ENCODE assay signal across 23 cellular contexts in the genomic region with DNA sequence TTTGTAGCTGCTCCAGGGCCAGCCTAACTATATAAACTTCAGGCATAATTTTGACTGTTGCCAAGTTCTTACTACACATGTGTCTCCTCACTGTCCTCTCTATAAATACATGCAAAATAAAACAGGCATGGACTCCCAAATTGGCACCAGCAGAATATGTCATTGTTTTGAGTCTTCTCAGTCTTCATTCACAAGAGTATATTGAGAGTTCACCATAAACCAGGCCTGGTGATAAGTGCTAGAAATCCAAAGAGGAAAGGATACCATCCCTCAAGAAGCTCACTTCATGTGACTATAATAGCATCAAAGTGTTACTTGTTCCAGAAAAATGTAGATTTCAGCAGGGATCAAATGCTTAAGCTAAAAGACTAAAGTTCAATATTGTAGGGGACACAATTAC. TPM values are rescaled to one million over a fixed set of nuclear protein-coding genes. Genes with fewer than 3 reads are reported as not detected.
A peak's percentile ranks its signal among the peaks of the same experiment; 100 is the strongest.
DNase-seq lines count a peak whose midpoint lies in the region; ATAC-seq and TF ChIP-seq lines count a peak whose summit lies in the region.
"Had no signal": no experiment of that assay in that cellular context is flagged by ENCODE, and none has a peak within 500 bp of the region (broad histone marks: within the 10 kb centered on the region; RNA-seq: fewer than 3 reads in every experiment).

No MANE protein-coding gene starts in this region.

- H3K27ac ChIP-seq in GM23338 (ENCODE audit: low read depth) (no peak overlapping the region), neural progenitor cell (peak overlapping the region; percentile 82)

- H2AFZ ChIP-seq in GM23338 (no peak overlapping the region), neural progenitor cell (replicated peaks) (no peak overlapping the region)

- H3K4me1 Mint-ChIP-seq in GM23338 (peaks cover 31% of the 10 kb centered on the region), neural progenitor cell (peaks cover 59% of the 10 kb centered on the region)

- H3K9me3 ChIP-seq in NT2/D1 (ENCODE audit: insufficient read depth, low read length) (no peaks in the 10 kb centered on the region), endocrine pancreas (ENCODE audit: control insufficient read depth, low read length) (no peaks in the 10 kb centered on the region), neural progenitor cell (ENCODE audit: low read depth) (no peaks in the 10 kb centered on the region)
- H3K9me3 ChIP-seq: BE2C, Caco-2, MG63, SK-N-SH had no signal

- H3K27ac Mint-ChIP-seq in GM23338 (no peak overlapping the region), neural progenitor cell (no peak overlapping the region)

- H3K27me3 ChIP-seq in GM23338 (ENCODE audit: insufficient read depth): peaks cover 27% of the 10 kb centered on the region
- H3K27me3 ChIP-seq in NT2/D1 (ENCODE audit: insufficient read depth, insufficient read length): no peaks in the 10 kb centered on the region
- H3K27me3 ChIP-seq in endocrine pancreas (ENCODE audit: control insufficient read depth, insufficient read depth, low read length): no peaks in the 10 kb centered on the region
- H3K27me3 ChIP-seq in neural progenitor cell: no peaks in the 10 kb centered on the region
- H3K27me3 ChIP-seq: BE2C, MG63 had no signal

- H3K27me3 Mint-ChIP-seq in GM23338 (ENCODE audit: insufficient read depth, low read depth, poor library complexity) (peaks cover 30% of the 10 kb centered on the region), neural progenitor cell (ENCODE audit: insufficient read depth, low read depth) (peaks cover 6% of the 10 kb centered on the region)

- ATAC-seq in GM23338 (no peak), HG02970 (IDR thresholded peaks at IDR 0.05; ENCODE audit: low FRiP score, unreplicated experiment) (no peak)
- ATAC-seq: GM12878, HepG2, K562, Panc1 had no signal

- H3K9me3 Mint-ChIP-seq in GM23338 (no peaks in the 10 kb centered on the region), neural progenitor cell (no peaks in the 10 kb centered on the region)

- H3K4me1 ChIP-seq in GM23338 (ENCODE audit: insufficient read depth) (peaks cover 14% of the 10 kb centered on the region), NT2/D1 (ENCODE audit: insufficient read depth, insufficient read length) (peaks cover 5% of the 10 kb centered on the region), endocrine pancreas (ENCODE audit: control insufficient read depth, insufficient read depth, low read length) (peaks cover 29% of the 10 kb centered on the region), neural progenitor cell (peaks cover 72% of the 10 kb centered on the region)

- no peaks in the 10 kb centered on the region for H3K36me3 Mint-ChIP-seq in GM23338 (ENCODE audit: low read depth)
- peaks cover 3% of the 10 kb centered on the region for H3K36me3 Mint-ChIP-seq in neural progenitor cell

- peaks cover 10% of the 10 kb centered on the region; the same call in 1 of the 2 replicates for H4K20me1 ChIP-seq in GM23338 (replicated peaks; ENCODE audit: insufficient read depth)
- H4K20me1 ChIP-seq in neural progenitor cell (ENCODE audit: low read depth): peaks cover 52% of the 10 kb centered on the region

- no peaks in the 10 kb centered on the region for H3K9me2 ChIP-seq in GM23338 (ENCODE audit: insufficient read depth)
- H3K9me2 ChIP-seq: SK-N-SH had no signal

- no peak for DNase-seq in GM23338 (ENCODE audit: low spot score)
- no peak for DNase-seq in NT2/D1 (ENCODE audit: low read depth, low spot score)
- no peak for DNase-seq in neural progenitor cell (ENCODE audit: low spot score)
- no peak for DNase-seq in inferior parietal cortex (ENCODE audit: extremely low spot score)
- DNase-seq in SW480 (ENCODE audit: low spot score): no peak
- DNase-seq in head of caudate nucleus: no peak
- DNase-seq: BE2C, Caco-2, DMS 273 treated with DMSO at 0.1 percent for 48 hours, DMS79 treated with DMSO at 0.1 percent for 48 hours, GOT3, MG63, NCI-H1694 treated with DMSO at 0.1 percent for 48 hours, NCI-H446, NCI-H526, SIG-M5, SK-N-SH had no signal

- H3K9ac ChIP-seq in NT2/D1 (ENCODE audit: insufficient read length, low read depth) (no peak overlapping the region), endocrine pancreas (ENCODE audit: control insufficient read depth, insufficient read depth, low read length) (no peak overlapping the region), neural progenitor cell (peak overlapping the region; percentile 71)
- H3K9ac ChIP-seq: SK-N-SH had no signal

- H3K4me3 Mint-ChIP-seq in GM23338 (peak overlapping the region; percentile 32; the same call in 2 of the 3 replicates), neural progenitor cell (peak overlapping the region; percentile 32)

- no peaks in the 10 kb centered on the region for H3K36me3 ChIP-seq in GM23338 (ENCODE audit: insufficient read depth)
- H3K36me3 ChIP-seq in NT2/D1 (ENCODE audit: insufficient read depth, insufficient read length, low read length): peaks cover 4% of the 10 kb centered on the region
- no peaks in the 10 kb centered on the region for H3K36me3 ChIP-seq in endocrine pancreas (ENCODE audit: control insufficient read depth, insufficient read depth, low read length)
- no peaks in the 10 kb centered on the region for H3K36me3 ChIP-seq in neural progenitor cell
- H3K36me3 ChIP-seq: BE2C, MG63 had no signal

- TF ChIP-seq CTCF in GM23338 (conservative IDR thresholded peaks at IDR 0.05; ENCODE audit: low read depth in 2 of 2) (no peak), neural progenitor cell (IDR thresholded peaks at IDR 0.05) (no peak)

- H3K79me2 ChIP-seq in GM23338 (replicated peaks; ENCODE audit: insufficient read depth) (peaks cover 22% of the 10 kb centered on the region), neural progenitor cell (ENCODE audit: low read depth) (peaks cover 71% of the 10 kb centered on the region)

- intact Hi-C loops in head of caudate nucleus (cut with DNase I): no loop called here

- no peak overlapping the region for H3K4me2 ChIP-seq in GM23338
- peak overlapping the region; percentile 90 for H3K4me2 ChIP-seq in neural progenitor cell
- H3K4me2 ChIP-seq: SK-N-SH had no signal

- 0 out of 2 replicates have a peak, but pooled peaks cover 3% of the 10 kb centered on the region for H3F3A ChIP-seq in GM23338 (replicated peaks; ENCODE audit: low read depth)
- H3F3A ChIP-seq in neural progenitor cell (ENCODE audit: low read depth): peaks cover 59% of the 10 kb centered on the region

- H3K4me3 ChIP-seq in GM23338 (no peak overlapping the region), NT2/D1 (ENCODE audit: insufficient read length, low read depth) (peak overlapping the region; percentile 0), endocrine pancreas (ENCODE audit: control insufficient read depth, insufficient read depth, low read length) (peak overlapping the region; percentile 8), neural progenitor cell (peak overlapping the region; percentile 87)
- H3K4me3 ChIP-seq: GM12878, K562, MG63 had no signal

TF ChIP-seq in GM23338, 12 proteins besides CTCF, POLR2A, EP300 and RAD21 (continues in another document):
- TF ChIP-seq, protein P1, sequence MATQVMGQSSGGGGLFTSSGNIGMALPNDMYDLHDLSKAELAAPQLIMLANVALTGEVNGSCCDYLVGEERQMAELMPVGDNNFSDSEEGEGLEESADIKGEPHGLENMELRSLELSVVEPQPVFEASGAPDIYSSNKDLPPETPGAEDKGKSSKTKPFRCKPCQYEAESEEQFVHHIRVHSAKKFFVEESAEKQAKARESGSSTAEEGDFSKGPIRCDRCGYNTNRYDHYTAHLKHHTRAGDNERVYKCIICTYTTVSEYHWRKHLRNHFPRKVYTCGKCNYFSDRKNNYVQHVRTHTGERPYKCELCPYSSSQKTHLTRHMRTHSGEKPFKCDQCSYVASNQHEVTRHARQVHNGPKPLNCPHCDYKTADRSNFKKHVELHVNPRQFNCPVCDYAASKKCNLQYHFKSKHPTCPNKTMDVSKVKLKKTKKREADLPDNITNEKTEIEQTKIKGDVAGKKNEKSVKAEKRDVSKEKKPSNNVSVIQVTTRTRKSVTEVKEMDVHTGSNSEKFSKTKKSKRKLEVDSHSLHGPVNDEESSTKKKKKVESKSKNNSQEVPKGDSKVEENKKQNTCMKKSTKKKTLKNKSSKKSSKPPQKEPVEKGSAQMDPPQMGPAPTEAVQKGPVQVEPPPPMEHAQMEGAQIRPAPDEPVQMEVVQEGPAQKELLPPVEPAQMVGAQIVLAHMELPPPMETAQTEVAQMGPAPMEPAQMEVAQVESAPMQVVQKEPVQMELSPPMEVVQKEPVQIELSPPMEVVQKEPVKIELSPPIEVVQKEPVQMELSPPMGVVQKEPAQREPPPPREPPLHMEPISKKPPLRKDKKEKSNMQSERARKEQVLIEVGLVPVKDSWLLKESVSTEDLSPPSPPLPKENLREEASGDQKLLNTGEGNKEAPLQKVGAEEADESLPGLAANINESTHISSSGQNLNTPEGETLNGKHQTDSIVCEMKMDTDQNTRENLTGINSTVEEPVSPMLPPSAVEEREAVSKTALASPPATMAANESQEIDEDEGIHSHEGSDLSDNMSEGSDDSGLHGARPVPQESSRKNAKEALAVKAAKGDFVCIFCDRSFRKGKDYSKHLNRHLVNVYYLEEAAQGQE (IDR thresholded peaks at IDR 0.05; ENCODE audit: unreplicated experiment): no peak
- TF ChIP-seq EZH2phosphoT487 (IDR thresholded peaks at IDR 0.05; ENCODE audit: unreplicated experiment): no peak

RNA-seq across cellular contexts. Expression of a gene that starts 13.7 kb away (rescaled TPM):
- total RNA-seq in GM23338 (2014; rRNA removed; shearing (Covaris generic)): 15.3 and 18.7 TPM in 2 replicates
- 12.1 and 14.3 TPM in 2 replicates for polyA plus RNA-seq in GM23338 (2016; fragmentation: Nextera tagmentation; extraction: Ambion mirVana)
- 53.9 and 57.4 TPM in 2 replicates for total RNA-seq in neural progenitor cell (ENCODE audit: low replicate concordance)

RNA-seq across cellular contexts. Expression of a gene that starts 34.9 kb away (rescaled TPM):
- total RNA-seq in GM23338 (2014; rRNA removed; shearing (Covaris generic)): 27.9 and 30.6 TPM in 2 replicates
- 9.3 and 9.5 TPM in 2 replicates for polyA plus RNA-seq in GM23338 (2016; fragmentation: Nextera tagmentation; extraction: Ambion mirVana)
- 75.5 and 84.2 TPM in 2 replicates for total RNA-seq in neural progenitor cell (ENCODE audit: low replicate concordance)
